ENCODE assay signal across 9 cellular contexts in genomic region chr1:190479028-190479427, GRCh38. TPM values are rescaled to one million over a fixed set of nuclear protein-coding genes. Genes with fewer than 3 reads are reported as not detected.
DNase-seq lines count a peak whose midpoint lies in the region; ATAC-seq and TF ChIP-seq lines count a peak whose summit lies in the region.
"Had no signal": no experiment of that assay in that cellular context is flagged by ENCODE, and none has a peak within 500 bp of the region (broad histone marks: within the 10 kb centered on the region; RNA-seq: fewer than 3 reads in every experiment).

No MANE protein-coding gene starts in this region.

- peaks cover 36% of the 10 kb centered on the region for H3K27me3 Mint-ChIP-seq in GM23338 (ENCODE audit: insufficient read depth, low read depth, poor library complexity)
- peaks cover 54% of the 10 kb centered on the region for H3K27me3 Mint-ChIP-seq in stimulated activated naive CD8-positive, alpha-beta T cell treated with anti-CD3 and anti-CD28 coated beads, Interleukin-15, amount 100 ng/mL, for 72 hours

- H3K4me3 ChIP-seq in GM23338 = peak overlapping the region; percentile 59
- H3K4me3 ChIP-seq in fibroblast of pulmonary artery (replicated peaks; ENCODE audit: low read depth, low read length) = peak overlapping the region; percentile 64

- peaks cover 40% of the 10 kb centered on the region for H3K4me1 Mint-ChIP-seq in GM23338
- H3K4me1 Mint-ChIP-seq in stimulated activated naive CD8-positive, alpha-beta T cell treated with anti-CD3 and anti-CD28 coated beads, Interleukin-15, amount 100 ng/mL, for 72 hours = peaks cover 11% of the 10 kb centered on the region

- H3K4me2 ChIP-seq in GM23338 = peak overlapping the region; percentile 73

- no peaks in the 10 kb centered on the region for H4K20me1 ChIP-seq in GM23338 (replicated peaks; ENCODE audit: insufficient read depth)

- DNase-seq in GM23338 (ENCODE audit: low spot score) (peak; percentile 65), NCI-H82 (lab: John Stamatoyannopoulos, UW) (peak; percentile 87), fibroblast of pulmonary artery (ENCODE audit: low read depth) (peak; percentile 16), renal cortical epithelial cell (ENCODE audit: low read depth) (peak; percentile 18), RKO (ENCODE audit: low spot score) (no peak), hippocampal formation (lab: John Stamatoyannopoulos, UW) (no peak)
- no peak for DNase-seq in stimulated activated naive CD8-positive, alpha-beta T cell treated with anti-CD3 and anti-CD28 coated beads, Interleukin-15, amount 100 ng/mL, for 72 hours

- H3K27ac ChIP-seq in GM23338 (ENCODE audit: low read depth) = no peak overlapping the region

- H3K4me3 Mint-ChIP-seq in GM23338 = peak overlapping the region; percentile 92
- H3K4me3 Mint-ChIP-seq in stimulated activated naive CD8-positive, alpha-beta T cell treated with anti-CD3 and anti-CD28 coated beads, Interleukin-15, amount 100 ng/mL, for 72 hours = no peak overlapping the region
- H3K4me3 Mint-ChIP-seq: memory B cell had no signal

- H3K27ac Mint-ChIP-seq in GM23338 = peak overlapping the region; percentile 78
- H3K27ac Mint-ChIP-seq in stimulated activated naive CD8-positive, alpha-beta T cell treated with anti-CD3 and anti-CD28 coated beads, Interleukin-15, amount 100 ng/mL, for 72 hours = no peak overlapping the region
- H3K27ac Mint-ChIP-seq: memory B cell had no signal

- peaks cover 36% of the 10 kb centered on the region for H3K4me1 ChIP-seq in GM23338 (ENCODE audit: insufficient read depth)

- TF ChIP-seq CTCF in GM23338 (conservative IDR thresholded peaks at IDR 0.05; ENCODE audit: low read depth in 2 of 2) = no peak
- TF ChIP-seq CTCF in fibroblast of pulmonary artery (IDR thresholded peaks at IDR 0.05; ENCODE audit: low read length, missing control alignments) = no peak

- H3K36me3 ChIP-seq in GM23338 (ENCODE audit: insufficient read depth) = no peaks in the 10 kb centered on the region

- peak overlapping the region; percentile 93 for H2AFZ ChIP-seq in GM23338

- H3F3A ChIP-seq in GM23338 (replicated peaks; ENCODE audit: low read depth) = no peaks in the 10 kb centered on the region

- H3K79me2 ChIP-seq in GM23338 (replicated peaks; ENCODE audit: insufficient read depth) = no peaks in the 10 kb centered on the region

- H3K36me3 Mint-ChIP-seq in GM23338 (ENCODE audit: low read depth) = no peaks in the 10 kb centered on the region
- H3K36me3 Mint-ChIP-seq: memory B cell had no signal

- ATAC-seq in GM23338 = peak; percentile 9
- ATAC-seq in GM21381 (IDR thresholded peaks at IDR 0.05; ENCODE audit: unreplicated experiment) = no peak
- ATAC-seq in stimulated activated naive CD8-positive, alpha-beta T cell treated with anti-CD3 and anti-CD28 coated beads, Interleukin-15, amount 100 ng/mL, for 72 hours = no peak

- H3K9me2 ChIP-seq in GM23338 (ENCODE audit: insufficient read depth) = no peaks in the 10 kb centered on the region

- peaks cover 46% of the 10 kb centered on the region for H3K27me3 ChIP-seq in GM23338 (ENCODE audit: insufficient read depth)

- H3K9me3 Mint-ChIP-seq in GM23338 = no peaks in the 10 kb centered on the region
- no peaks in the 10 kb centered on the region for H3K9me3 Mint-ChIP-seq in stimulated activated naive CD8-positive, alpha-beta T cell treated with anti-CD3 and anti-CD28 coated beads, Interleukin-15, amount 100 ng/mL, for 72 hours

TF ChIP-seq in GM23338, 12 proteins besides CTCF, POLR2A, EP300 and RAD21:
- TF ChIP-seq NANOG (IDR thresholded peaks at IDR 0.05; ENCODE audit: borderline replicate concordance) (no peak), ZNF114 (CRISPR knock-in tag; IDR thresholded peaks at IDR 0.05) (no peak), JUNB (IDR thresholded peaks at IDR 0.05; ENCODE audit: unreplicated experiment) (no peak), EZH2phosphoT487 (IDR thresholded peaks at IDR 0.05; ENCODE audit: unreplicated experiment) (no peak), EZH2 (IDR thresholded peaks at IDR 0.05; ENCODE audit: low read depth, unreplicated experiment) (no peak), ZNF331 (CRISPR knock-in tag; IDR thresholded peaks at IDR 0.05; ENCODE audit: low read depth) (no peak), REST (IDR thresholded peaks at IDR 0.05; ENCODE audit: unreplicated experiment) (no peak), ZNF462 (CRISPR knock-in tag; IDR thresholded peaks at IDR 0.05) (no peak)

RNA-seq across cellular contexts. Expression of gene BRINP3, which starts 1.4 kb away (rescaled TPM):
- total RNA-seq in GM23338 (2014; rRNA removed; shearing (Covaris generic)) = not detected in 2 replicates
- not detected in 2 replicates for polyA plus RNA-seq in GM23338 (2016; fragmentation: Nextera tagmentation; extraction: Ambion mirVana)
- total RNA-seq in renal cortical epithelial cell = 0.10 TPM in 1 of 2 replicates, not detected in the other

Comparison
In these comparisons a context has a peak if more than half of its experiments do, and no peak if none do; other contexts are left out.
1. DNase-seq: peak in GM23338 (single experiment), NCI-H82 (single experiment), fibroblast of pulmonary artery (single experiment) and renal cortical epithelial cell (single experiment); none in RKO (single experiment), hippocampal formation (0 of 2) and stimulated activated naive CD8-positive, alpha-beta T cell treated with anti-CD3 and anti-CD28 coated beads, Interleukin-15, amount 100 ng/mL, for 72 hours (0 of 2).